ENCODE assay signal across 1 cellular context in genomic region chr11:63212742-63213141, GRCh38.
TF ChIP-seq lines count a peak whose summit lies in the region.

No MANE protein-coding gene starts in this region.

TF ChIP-seq in Ishikawa, 13 proteins besides CTCF, POLR2A, EP300 and RAD21:
- TF ChIP-seq REST (IDR thresholded peaks at IDR 0.05; ENCODE audit: low read depth) = no peak
- TF ChIP-seq CREB1 (IDR thresholded peaks at IDR 0.05; ENCODE audit: low read depth) = no peak
- no peak for TF ChIP-seq USF1 (IDR thresholded peaks at IDR 0.05)
- no peak for TF ChIP-seq CEBPB (IDR thresholded peaks at IDR 0.05)
- no peak for TF ChIP-seq ZBTB7A (IDR thresholded peaks at IDR 0.05; ENCODE audit: low read depth)
- no peak for TF ChIP-seq EGR1 (IDR thresholded peaks at IDR 0.05)
- no peak for TF ChIP-seq TCF12 (IDR thresholded peaks at IDR 0.05; ENCODE audit: low read depth)
- no peak for TF ChIP-seq YY1 (IDR thresholded peaks at IDR 0.05; ENCODE audit: low read depth)
- TF ChIP-seq TEAD4 (IDR thresholded peaks at IDR 0.05) = no peak
- TF ChIP-seq MAX (IDR thresholded peaks at IDR 0.05) = no peak
- no peak for TF ChIP-seq NFIC (IDR thresholded peaks at IDR 0.05)
- TF ChIP-seq FOXM1 (IDR thresholded peaks at IDR 0.05; ENCODE audit: borderline replicate concordance, low read depth) = no peak
- no peak for TF ChIP-seq TAF1 (IDR thresholded peaks at IDR 0.05; ENCODE audit: low read depth)
